1 cellular context compared by ENCODE assay signal in the genomic region with DNA sequence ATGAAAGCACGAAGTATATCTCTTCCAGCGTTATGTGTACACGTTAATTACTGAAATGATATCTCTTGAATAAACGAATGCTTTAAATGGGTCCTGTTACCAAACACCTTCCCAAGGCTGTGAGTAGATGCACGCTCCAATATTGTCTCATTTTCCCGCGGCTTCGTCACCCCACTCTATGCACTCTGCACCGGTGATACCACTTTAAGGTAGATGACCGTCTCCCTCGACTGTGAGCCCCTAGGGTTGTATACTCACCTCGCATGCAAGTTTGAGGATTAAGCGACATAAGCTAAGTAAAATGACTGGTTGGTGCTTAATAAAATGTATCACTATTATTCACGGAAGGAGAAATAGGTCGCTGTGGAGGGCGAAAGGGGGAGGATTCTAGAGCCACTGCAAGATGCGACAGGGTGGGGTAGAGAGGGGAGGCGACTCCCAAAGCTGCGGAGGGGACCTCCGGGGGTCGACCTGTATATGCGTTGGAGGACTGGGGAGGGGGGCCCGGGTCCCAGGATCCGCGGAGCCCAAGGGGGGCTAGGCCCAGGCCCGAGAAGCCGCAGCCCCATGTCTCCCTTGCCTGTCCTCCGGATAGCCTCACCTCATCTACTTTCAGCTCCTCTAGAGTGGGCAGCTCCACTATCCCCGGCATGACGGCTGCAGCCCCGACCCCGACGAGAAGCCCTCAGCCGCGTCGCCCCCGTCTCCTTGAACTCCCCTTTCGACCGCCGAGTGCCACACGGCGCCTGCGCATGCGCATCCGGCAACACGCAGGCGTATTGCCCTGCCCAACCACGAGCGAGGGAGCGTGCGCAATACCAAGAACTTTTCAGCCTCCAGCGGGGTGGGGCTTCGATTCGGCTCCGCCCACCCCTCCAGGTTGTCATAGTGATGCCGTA.
A peak's percentile ranks its signal among the peaks of the same experiment; 100 is the strongest.
TF ChIP-seq lines count a peak whose summit lies in the region.

Gene MORN5 (plus strand): TSS at position 883 of the 899 bp plus-strand sequence. CDS start 65 bp downstream, outside the sequence.
Gene NDUFA8 (minus strand): TSS at position 754 of the 899 bp plus-strand sequence. CDS start 102 bp downstream, at position 652.

TF ChIP-seq in GM23338, 12 proteins besides CTCF, POLR2A, EP300 and RAD21:
- TF ChIP-seq REST (IDR thresholded peaks at IDR 0.05; ENCODE audit: unreplicated experiment) (no peak), ETS1 (IDR thresholded peaks at IDR 0.05) (0 out of 2 replicates have a peak, but pooled peaks have one; percentile 38), POLR2AphosphoS5 (IDR thresholded peaks at IDR 0.05; ENCODE audit: low read depth) (peak; percentile 97)
